In genomic region chr10:29239569-29240472, GRCh38 we compare ENCODE assay signal across 8 cellular contexts.
DNase-seq lines count a peak whose midpoint lies in the region; ATAC-seq, FAIRE-seq and TF ChIP-seq lines count a peak whose summit lies in the region.

No MANE protein-coding gene starts in this region.

- FAIRE-seq in TTC549 (lab: Jason Lieb, UNC), result peak; percentile 97

- H3K27ac ChIP-seq in DND-41 (ENCODE audit: low read length), result no peak overlapping the region

- peak; percentile 57 for TF ChIP-seq CTCF in DND-41 (IDR thresholded peaks at IDR 0.05; ENCODE audit: borderline replicate concordance, extremely low read depth, low read length, poor library complexity, severe bottlenecking)

- H3K79me2 ChIP-seq in DND-41 (ENCODE audit: insufficient read depth, low read length), result no peaks in the 10 kb centered on the region

- no peak overlapping the region for H3K9ac ChIP-seq in DND-41 (ENCODE audit: low read depth, low read length)

- H3K4me1 ChIP-seq in DND-41 (ENCODE audit: insufficient read depth, low read length), result no peaks in the 10 kb centered on the region

- ATAC-seq in DND-41 (ENCODE audit: insufficient read depth, low read depth), result 0 out of 3 replicates have a peak, but pooled peaks have one; percentile 48
- peak; percentile 41 for ATAC-seq in HG02798 (IDR thresholded peaks at IDR 0.05; ENCODE audit: poor library complexity, unreplicated experiment)
- no peak for ATAC-seq in GM18511 (IDR thresholded peaks at IDR 0.05; ENCODE audit: unreplicated experiment)

- H3K4me3 Mint-ChIP-seq in activated T-cell treated with anti-CD3 and anti-CD28 coated beads, Interleukin-2, amount 50 U/mL, for 24 hours, result no peak overlapping the region

- H3K4me2 ChIP-seq in DND-41 (ENCODE audit: insufficient read depth, low read length), result no peak overlapping the region

- DNase-seq in DND-41 (no peak), kidney tubule cell (ENCODE audit: low spot score) (peak; percentile 46), GDM1 (lab: John Stamatoyannopoulos, UW) (no peak)
- DNase-seq in activated T-cell treated with anti-CD3 and anti-CD28 coated beads, Interleukin-2, amount 50 U/mL, for 24 hours, result no peak
- no peak for DNase-seq in effector CD4-positive, alpha-beta T cell

- H3K4me3 ChIP-seq in DND-41 (ENCODE audit: low read depth in 1 of 2, low read length in 2 of 2), result no peak overlapping the region

- no peaks in the 10 kb centered on the region for H3K9me3 Mint-ChIP-seq in activated T-cell treated with anti-CD3 and anti-CD28 coated beads, Interleukin-2, amount 50 U/mL, for 24 hours

- no peaks in the 10 kb centered on the region for H3K36me3 Mint-ChIP-seq in activated T-cell treated with anti-CD3 and anti-CD28 coated beads, Interleukin-2, amount 50 U/mL, for 24 hours (ENCODE audit: low read depth)

- peaks cover 14% of the 10 kb centered on the region for H3K27me3 Mint-ChIP-seq in activated T-cell treated with anti-CD3 and anti-CD28 coated beads, Interleukin-2, amount 50 U/mL, for 24 hours

- no peaks in the 10 kb centered on the region for H4K20me1 ChIP-seq in DND-41 (ENCODE audit: insufficient read depth, low read length)

- H3K9me3 ChIP-seq in DND-41 (ENCODE audit: insufficient read depth, low read length, severe bottlenecking), result no peaks in the 10 kb centered on the region

- H2AFZ ChIP-seq in DND-41 (ENCODE audit: low read depth, low read length), result no peak overlapping the region

- H3K27ac Mint-ChIP-seq in activated T-cell treated with anti-CD3 and anti-CD28 coated beads, Interleukin-2, amount 50 U/mL, for 24 hours, result no peak overlapping the region

- no peaks in the 10 kb centered on the region for H3K4me1 Mint-ChIP-seq in activated T-cell treated with anti-CD3 and anti-CD28 coated beads, Interleukin-2, amount 50 U/mL, for 24 hours (ENCODE audit: low read depth)

- H3K36me3 ChIP-seq in DND-41 (ENCODE audit: insufficient read depth, low read length), result no peaks in the 10 kb centered on the region

- peaks cover 8% of the 10 kb centered on the region for H3K27me3 ChIP-seq in DND-41 (ENCODE audit: insufficient read depth, low read length, poor library complexity)
